15 cellular contexts compared by ENCODE assay signal in the genomic region with DNA sequence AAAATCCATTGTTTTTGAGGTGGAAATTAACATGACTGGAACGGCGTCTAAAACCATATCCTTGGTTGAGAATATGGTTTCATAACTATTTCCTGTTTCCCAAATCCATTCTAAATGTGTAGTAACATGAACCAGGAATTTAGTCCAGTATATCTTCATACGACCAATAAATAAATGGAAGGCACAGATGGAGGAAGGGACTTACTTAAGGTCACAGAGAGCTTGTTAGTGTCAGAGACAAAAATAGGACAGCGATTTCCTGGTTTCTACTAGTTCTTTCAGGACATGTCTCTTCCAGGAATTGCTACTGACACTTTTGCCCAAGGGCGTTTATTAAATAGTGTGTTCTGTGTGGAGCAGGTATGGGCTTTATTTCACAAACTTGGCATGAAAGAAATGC. TPM values are rescaled to one million over a fixed set of nuclear protein-coding genes. Genes with fewer than 3 reads are reported as not detected.
"Had no signal": no experiment of that assay in that cellular context is flagged by ENCODE, and none has a peak within 500 bp of the region (broad histone marks: within the 10 kb centered on the region; RNA-seq: fewer than 3 reads in every experiment).

No MANE protein-coding gene starts in this region.

- H3K27ac ChIP-seq: coronary artery, lower lobe of right lung had no signal

- H3K9me3 Mint-ChIP-seq: activated CD8-positive, alpha-beta T cell treated with anti-CD3 and anti-CD28 coated beads for 36 hours; activated naive CD8-positive, alpha-beta T cell treated with anti-CD3 and anti-CD28 coated beads, Interleukin-2, amount 50 U/mL, for 24 hours; naive B cell; stimulated activated naive B cell treated with anti-CD40 and anti-IgM and Interleukin-4, amounts not matched to agents 10 μg/mL and 1 μg/mL and 100 μg/mL, for 72 hours had no signal

- DNase-seq: activated CD4-positive, alpha-beta T cell treated with anti-CD3 and anti-CD28 coated beads for 36 hours; activated CD8-positive, alpha-beta memory T cell treated with anti-CD3 and anti-CD28 coated beads, Interleukin-2, amount 50 U/mL, for 48 hours; activated CD8-positive, alpha-beta T cell treated with anti-CD3 and anti-CD28 coated beads for 36 hours; activated naive CD4-positive, alpha-beta T cell; activated naive CD8-positive, alpha-beta T cell treated with anti-CD3 and anti-CD28 coated beads, Interleukin-2, amount 50 U/mL, for 24 hours; effector memory CD4-positive, alpha-beta T cell; hippocampal formation; kidney glomerular epithelial cell; lower lobe of right lung; naive B cell; right cardiac atrium; stimulated activated naive B cell treated with anti-CD40 and anti-IgM and Interleukin-4, amounts not matched to agents 10 μg/mL and 1 μg/mL and 100 μg/mL, for 72 hours; substantia nigra; trophoblast cell had no signal

- H3K36me3 Mint-ChIP-seq: stimulated activated naive B cell treated with anti-CD40 and anti-IgM and Interleukin-4, amounts not matched to agents 10 μg/mL and 1 μg/mL and 100 μg/mL, for 72 hours had no signal

- H3K36me3 ChIP-seq: lower lobe of right lung had no signal

- H3K4me3 Mint-ChIP-seq: activated CD4-positive, alpha-beta T cell treated with anti-CD3 and anti-CD28 coated beads for 36 hours; activated CD8-positive, alpha-beta T cell treated with anti-CD3 and anti-CD28 coated beads for 36 hours; activated naive CD8-positive, alpha-beta T cell treated with anti-CD3 and anti-CD28 coated beads, Interleukin-2, amount 50 U/mL, for 24 hours; naive B cell; stimulated activated naive B cell treated with anti-CD40 and anti-IgM and Interleukin-4, amounts not matched to agents 10 μg/mL and 1 μg/mL and 100 μg/mL, for 72 hours had no signal

- H3K4me3 ChIP-seq: coronary artery, lower lobe of right lung had no signal

- H3K4me1 Mint-ChIP-seq: activated CD4-positive, alpha-beta T cell treated with anti-CD3 and anti-CD28 coated beads for 36 hours; activated naive CD8-positive, alpha-beta T cell treated with anti-CD3 and anti-CD28 coated beads, Interleukin-2, amount 50 U/mL, for 24 hours; naive B cell; stimulated activated naive B cell treated with anti-CD40 and anti-IgM and Interleukin-4, amounts not matched to agents 10 μg/mL and 1 μg/mL and 100 μg/mL, for 72 hours had no signal

- ATAC-seq: activated CD4-positive, alpha-beta T cell treated with anti-CD3 and anti-CD28 coated beads for 36 hours; activated CD8-positive, alpha-beta T cell treated with anti-CD3 and anti-CD28 coated beads for 36 hours; activated naive CD8-positive, alpha-beta T cell treated with anti-CD3 and anti-CD28 coated beads, Interleukin-2, amount 50 U/mL, for 24 hours; lower lobe of right lung; stimulated activated naive B cell treated with anti-CD40 and anti-IgM and Interleukin-4, amounts not matched to agents 10 μg/mL and 1 μg/mL and 100 μg/mL, for 72 hours had no signal

- H3K9me3 ChIP-seq: lower lobe of right lung had no signal

- H3K27ac Mint-ChIP-seq: activated CD4-positive, alpha-beta T cell treated with anti-CD3 and anti-CD28 coated beads for 36 hours; activated CD8-positive, alpha-beta T cell treated with anti-CD3 and anti-CD28 coated beads for 36 hours; activated naive CD8-positive, alpha-beta T cell treated with anti-CD3 and anti-CD28 coated beads, Interleukin-2, amount 50 U/mL, for 24 hours; stimulated activated naive B cell treated with anti-CD40 and anti-IgM and Interleukin-4, amounts not matched to agents 10 μg/mL and 1 μg/mL and 100 μg/mL, for 72 hours had no signal

RNA-seq across cellular contexts. Expression of gene HES1, which starts 41.2 kb away (rescaled TPM):
- total RNA-seq: activated CD8-positive, alpha-beta T cell treated with anti-CD3 and anti-CD28 coated beads for 36 hours had no signal
